13 cellular contexts compared by ENCODE assay signal in genomic region chr6:46184114-46184513, GRCh38. TPM values are rescaled to one million over a fixed set of nuclear protein-coding genes. Genes with fewer than 3 reads are reported as not detected.
DNase-seq lines count a peak whose midpoint lies in the region; ATAC-seq and TF ChIP-seq lines count a peak whose summit lies in the region.
"Had no signal": no experiment of that assay in that cellular context is flagged by ENCODE, and none has a peak within 500 bp of the region (broad histone marks: within the 10 kb centered on the region; RNA-seq: fewer than 3 reads in every experiment).

No MANE protein-coding gene starts in this region.

- peaks cover 10% of the 10 kb centered on the region for H3K4me1 ChIP-seq in foreskin keratinocyte
- H3K4me1 ChIP-seq in tibial artery, result peaks cover 0 to 46% (median 14%) of the 10 kb centered on the region in 4 donors

- H3K4me3 Mint-ChIP-seq in HFFc6, result no peak overlapping the region

- intact Hi-C loops in tibial artery (cut with DNase I; ENCODE audit: low total_unique reads), result no loop called here

- no peaks in the 10 kb centered on the region for H3K36me3 ChIP-seq in tibial artery

- H3K27ac ChIP-seq in foreskin keratinocyte (no peak overlapping the region), tibial artery (peak overlapping the region; percentile 44 to 50)

- no peaks in the 10 kb centered on the region for H3K9me3 ChIP-seq in tibial artery

- no peak overlapping the region for H3K27ac Mint-ChIP-seq in HFFc6

- ATAC-seq in foreskin keratinocyte (peak; percentile 35), HG02610 (IDR thresholded peaks at IDR 0.05; ENCODE audit: unreplicated experiment) (no peak), HG03342 (IDR thresholded peaks at IDR 0.05; ENCODE audit: unreplicated experiment) (no peak)
- ATAC-seq: left lobe of liver had no signal

- no peaks in the 10 kb centered on the region; the same call in 1 of the 2 replicates for H3K27me3 Mint-ChIP-seq in HFFc6 (ENCODE audit: insufficient read depth)

- no peaks in the 10 kb centered on the region for H3K36me3 Mint-ChIP-seq in HFFc6 (ENCODE audit: low read depth)

- TF ChIP-seq CTCF in HFFc6 (IDR thresholded peaks at IDR 0.05), result no peak
- TF ChIP-seq CTCF in foreskin keratinocyte (conservative IDR thresholded peaks at IDR 0.05), result no peak
- peak; percentile 21 to 22 for TF ChIP-seq CTCF in tibial artery (IDR thresholded peaks at IDR 0.05)

- DNase-seq in HFFc6 (peak; percentile 69), amniotic epithelial cell (ENCODE audit: low read depth) (peak; percentile 81), foreskin keratinocyte (peak; percentile 23 to 60), tibial artery (no peak), NCI-H748 treated with DMSO at 0.1 percent for 48 hours (lab: John Stamatoyannopoulos, UW) (no peak)
- DNase-seq: activated CD4-positive, alpha-beta T cell treated with anti-CD3 and anti-CD28 coated beads, Interleukin-2, amount 50 U/mL, for 48 hours; activated naive CD4-positive, alpha-beta T cell treated with anti-CD3 and anti-CD28 coated beads, Interleukin-2, amount 50 U/mL, for 16 hours; DND-41; NCI-H526 treated with DMSO at 0.1 percent for 48 hours; occipital lobe had no signal

- no peaks in the 10 kb centered on the region for H3K4me1 Mint-ChIP-seq in HFFc6 (ENCODE audit: low read depth)

- peaks cover 10% of the 10 kb centered on the region for H3K9me3 Mint-ChIP-seq in HFFc6

- H3K27me3 ChIP-seq in foreskin keratinocyte, result peaks cover 7% of the 10 kb centered on the region
- H3K27me3 ChIP-seq in tibial artery, result no peaks in the 10 kb centered on the region

- H3K4me3 ChIP-seq in tibial artery, result no peak overlapping the region

RNA-seq across cellular contexts. Expression of gene ENPP5, which starts 13.3 kb away (rescaled TPM):
- total RNA-seq in HFFc6 (2021; fragmentation: NEBNext Ultra II Directional; extraction: Animal tissue kit (Norgen Biotek cat#: 25700)), result not detected
- total RNA-seq in foreskin keratinocyte, result 0.74 and 1.4 TPM in 2 replicates
- 0.41 and 0.43 TPM in 2 replicates for polyA plus RNA-seq in foreskin keratinocyte

RNA-seq across cellular contexts. Expression of gene ENPP4, which starts 54.3 kb away (rescaled TPM):
- total RNA-seq in HFFc6 (2021; fragmentation: NEBNext Ultra II Directional; extraction: Animal tissue kit (Norgen Biotek cat#: 25700)), result under 1 TPM in 1 of 6 experiments, not detected in 5; 0.05 TPM
- total RNA-seq in foreskin keratinocyte, result 0.07 and 0.14 TPM in 2 replicates
- polyA plus RNA-seq in foreskin keratinocyte, result 0.02 and 0.04 TPM in 2 replicates

Comparison
In these comparisons a context has a peak if more than half of its experiments do, and no peak if none do; other contexts are left out.
1. DNase-seq: peak in HFFc6 (single experiment), amniotic epithelial cell (single experiment) and foreskin keratinocyte (2 of 2); none in tibial artery (0 of 2) and NCI-H748 treated with DMSO at 0.1 percent for 48 hours (single experiment).
2. CTCF ChIP-seq: peak in tibial artery (2 of 2); none in HFFc6 (single experiment) and foreskin keratinocyte (single experiment).